13 cellular contexts compared by ENCODE assay signal in genomic region chr4:7328913-7329638, GRCh38.
DNase-seq lines count a peak whose midpoint lies in the region; ATAC-seq and TF ChIP-seq lines count a peak whose summit lies in the region.
"Had no signal": no experiment of that assay in that cellular context is flagged by ENCODE, and none has a peak within 500 bp of the region (broad histone marks: within the 10 kb centered on the region; RNA-seq: fewer than 3 reads in every experiment).

No MANE protein-coding gene starts in this region.

- peaks cover 0 to 91% (median 15%) of the 10 kb centered on the region in 4 donors for H3K4me1 ChIP-seq in tibial nerve

- DNase-seq in HS-5 (ENCODE audit: low read depth) = peak; percentile 49
- DNase-seq in cardiac fibroblast (ENCODE audit: low read depth in 2 of 2) = peak; percentile 19 to 58
- DNase-seq in islet precursor cell = peak; percentile 82
- no peak for DNase-seq in tibial nerve (ENCODE audit: low spot score in 2 of 2)
- no peak for DNase-seq in GM20000 (ENCODE audit: low spot score)
- DNase-seq: activated T-cell treated with anti-CD3 and anti-CD28 coated beads, Interleukin-2, amount 50 U/mL, for 72 hours; NCI-H1092; occipital lobe; stimulated activated naive CD8-positive, alpha-beta T cell treated with anti-CD3 and anti-CD28 coated beads, Interleukin-15, Interleukin-2, amounts not matched to agents 100 U/mL and 50 U/mL, for 24 hours had no signal

- 47 to 56% methylated on average over 17 of the region's 22 CpGs for WGBS in tibial nerve, 2 donors

- TF ChIP-seq POLR2A in tibial nerve (IDR thresholded peaks at IDR 0.05) = no peak

- peak overlapping the region in 3 of 4 donors; percentile 19 to 68 (median 47) for H3K27ac ChIP-seq in tibial nerve

- ATAC-seq in GM18520 (IDR thresholded peaks at IDR 0.05; ENCODE audit: unreplicated experiment) (no peak), HG02852 (IDR thresholded peaks at IDR 0.05; ENCODE audit: unreplicated experiment) (no peak), GM21526 (IDR thresholded peaks at IDR 0.05; ENCODE audit: low FRiP score, unreplicated experiment) (no peak)
- ATAC-seq: activated T-cell treated with anti-CD3 and anti-CD28 coated beads, Interleukin-2, amount 50 U/mL, for 72 hours; GM12878; stimulated activated naive CD8-positive, alpha-beta T cell treated with anti-CD3 and anti-CD28 coated beads, Interleukin-15, Interleukin-2, amounts not matched to agents 100 U/mL and 50 U/mL, for 24 hours had no signal

- TF ChIP-seq EP300 in tibial nerve (IDR thresholded peaks at IDR 0.05) = peak in 1 of 2 donors; percentile 14

- H3K36me3 ChIP-seq in tibial nerve = no peaks in the 10 kb centered on the region

- H3K4me3 ChIP-seq in cardiac fibroblast (replicated peaks in 1 of 2; ENCODE audit: low read depth in 2 of 2, low read length in 2 of 2) (no peak overlapping the region), tibial nerve (no peak overlapping the region)
- H3K4me3 ChIP-seq: GM12878 had no signal

- no peaks in the 10 kb centered on the region for H3K9me3 ChIP-seq in tibial nerve

- TF ChIP-seq CTCF in cardiac fibroblast (IDR thresholded peaks at IDR 0.05; ENCODE audit: low read depth, low read length) = no peak
- TF ChIP-seq CTCF in tibial nerve (IDR thresholded peaks at IDR 0.05) = no peak
- no peak for TF ChIP-seq CTCF in GM20000 (IDR thresholded peaks at IDR 0.05; ENCODE audit: extremely low read depth, missing control alignments)

- no peaks in the 10 kb centered on the region for H3K27me3 ChIP-seq in tibial nerve

Comparison
In these comparisons a context has a peak if more than half of its experiments do, and no peak if none do; other contexts are left out.
1. DNase-seq: peak in HS-5 (single experiment), cardiac fibroblast (2 of 2) and islet precursor cell (single experiment); none in tibial nerve (0 of 2) and GM20000 (single experiment).